In the genomic region with DNA sequence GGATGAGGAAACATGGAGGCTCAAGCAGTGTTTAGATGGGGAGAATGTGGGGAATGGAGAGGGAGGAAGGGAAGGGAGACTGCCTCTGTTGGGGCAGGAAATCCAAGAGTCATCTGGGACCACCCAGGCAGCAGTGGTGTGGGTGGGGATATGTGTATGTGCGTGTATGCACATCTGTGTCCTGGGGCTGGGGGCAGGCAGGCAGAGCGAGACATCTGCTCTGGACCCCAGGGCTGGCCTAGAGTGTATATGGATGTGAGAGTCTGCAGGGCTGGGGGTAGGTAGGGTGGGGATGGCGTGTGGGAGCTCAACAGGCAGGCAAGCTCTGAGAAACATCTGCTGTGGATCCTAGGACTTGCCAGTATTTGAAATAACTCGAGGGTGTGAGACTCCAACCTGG, we compare ENCODE assay signal across 22 cellular contexts. TPM values are rescaled to one million over a fixed set of nuclear protein-coding genes. Genes with fewer than 3 reads are reported as not detected.
"Had no signal": no experiment of that assay in that cellular context is flagged by ENCODE, and none has a peak within 500 bp of the region (broad histone marks: within the 10 kb centered on the region; RNA-seq: fewer than 3 reads in every experiment).

No MANE protein-coding gene starts in this region.

- H3K4me3 ChIP-seq: body of pancreas, colonic mucosa, left lung, pancreas, right lobe of liver, smooth muscle cell, stomach, upper lobe of right lung had no signal

- FAIRE-seq: keratinocyte, pancreas had no signal

- H3K4me1 ChIP-seq: colonic mucosa, foreskin keratinocyte, pancreas had no signal

- H3K27ac ChIP-seq: body of pancreas, colonic mucosa, foreskin keratinocyte, left lung, pancreas, right lobe of liver, stomach, upper lobe of right lung had no signal

- DNase-seq: activated CD4-positive, alpha-beta T cell treated with anti-CD3 and anti-CD28 coated beads, Interleukin-2, amount 10 ng/mL, durations not matched to agents 24 days and 14 days; activated CD8-positive, alpha-beta T cell treated with anti-CD3 and anti-CD28 coated beads for 36 hours; activated naive CD4-positive, alpha-beta T cell treated with anti-CD3 and anti-CD28 coated beads for 36 hours; activated T-cell treated with anti-CD3 and anti-CD28 coated beads, Interleukin-2, amount 50 U/mL, for 24 hours; body of pancreas; central memory CD4-positive, alpha-beta T cell; colonic mucosa; endodermal cell; foreskin keratinocyte; left lung; pancreas; right lobe of liver; stimulated activated CD4-positive, alpha-beta T cell treated with anti-CD3 and anti-CD28 coated beads, Interleukin-4, amount 100 ng/mL, for 24 hours; stomach; T-helper 9 cell; upper lobe of right lung had no signal

- H3K36me3 ChIP-seq: colonic mucosa, left lung, pancreas, right lobe of liver, stomach, upper lobe of right lung had no signal

- H3K9me3 ChIP-seq: body of pancreas, colonic mucosa, left lung, pancreas, right lobe of liver, stomach, upper lobe of right lung had no signal

- H3K27me3 ChIP-seq: body of pancreas, colonic mucosa, foreskin keratinocyte, pancreas, right lobe of liver, upper lobe of right lung had no signal

- ATAC-seq: activated CD8-positive, alpha-beta T cell treated with anti-CD3 and anti-CD28 coated beads for 36 hours; body of pancreas; foreskin keratinocyte; left lung; pancreas; right lobe of liver; stimulated activated effector memory CD8-positive, alpha-beta T cell treated with anti-CD3 and anti-CD28 coated beads, Interleukin-12 subunit alpha, Interleukin-12 subunit beta, amount 100 ng/mL, for 72 hours; upper lobe of right lung had no signal

- H3K4me2 ChIP-seq: smooth muscle cell had no signal

RNA-seq across cellular contexts. Expression of a gene that starts 3.5 kb away (rescaled TPM):
- total RNA-seq: epithelial cell of proximal tubule, smooth muscle cell had no signal

RNA-seq across cellular contexts. Expression of a gene that starts 32.4 kb away (rescaled TPM):
- total RNA-seq: activated CD4-positive, alpha-beta T cell treated with anti-CD3 and anti-CD28 coated beads, Interleukin-2, amount 10 ng/mL, durations not matched to agents 24 days and 14 days; epithelial cell of proximal tubule; foreskin keratinocyte; temporal lobe; upper lobe of right lung had no signal
- polyA plus RNA-seq: fibroblast of lung, keratinocyte had no signal

RNA-seq across cellular contexts. Expression of a gene that starts 51.6 kb away (rescaled TPM):
- total RNA-seq: foreskin keratinocyte, upper lobe of right lung had no signal
